ENCODE assay signal across 8 cellular contexts in the genomic region with DNA sequence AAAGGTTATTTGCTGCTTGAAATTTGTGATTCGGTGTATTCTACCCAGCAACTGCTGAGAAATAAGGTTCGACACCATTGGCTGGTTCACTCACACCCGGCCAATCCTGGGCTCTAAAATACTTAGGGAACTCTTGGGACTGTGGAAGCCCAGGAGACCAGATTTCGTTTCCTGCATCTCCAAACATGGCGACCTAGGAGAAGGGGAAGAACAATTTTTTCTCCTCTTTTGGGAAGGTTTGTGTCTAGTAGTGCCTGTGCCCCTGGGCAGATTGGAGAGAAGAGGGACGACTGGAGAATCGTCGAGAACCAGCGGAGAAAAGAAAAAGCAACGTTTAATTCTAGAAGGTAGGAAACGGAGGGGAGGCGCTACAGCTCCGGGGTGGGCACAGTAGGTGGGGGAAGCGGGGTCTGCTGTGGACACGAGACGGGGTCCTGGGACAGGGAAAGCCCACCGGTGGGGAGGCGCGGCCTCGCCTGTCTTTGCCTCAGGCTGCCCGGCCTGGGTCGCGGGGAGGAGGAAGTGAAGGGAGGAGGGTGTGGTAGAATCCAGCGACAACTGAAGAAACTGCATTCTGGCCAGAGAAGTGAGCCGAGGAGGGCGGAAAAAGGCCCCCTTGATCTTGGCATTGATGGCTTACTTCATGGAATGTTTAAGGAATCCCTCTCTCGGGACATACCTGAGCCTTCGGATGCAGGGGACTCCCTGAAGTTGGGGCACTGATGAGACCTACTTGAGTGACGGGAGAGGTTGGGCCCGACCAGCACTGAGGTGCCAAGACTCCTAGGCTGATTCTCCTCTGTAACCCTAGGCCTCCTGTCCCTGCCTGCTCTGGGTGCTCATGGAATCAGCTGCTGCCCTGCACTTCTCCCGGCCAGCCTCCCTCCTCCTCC. TPM values are rescaled to one million over a fixed set of nuclear protein-coding genes. Genes with fewer than 3 reads are reported as not detected.
DNase-seq lines count a peak whose midpoint lies in the region; ATAC-seq, FAIRE-seq and TF ChIP-seq lines count a peak whose summit lies in the region.

Gene BTN2A1 (plus strand): TSS at position 160 of the 893 bp plus-strand sequence. CDS start 682 bp downstream, at position 842.

- no peaks in the 10 kb centered on the region; the same call in 1 of the 2 replicates for H3K79me1 ChIP-seq in H1 (ENCODE audit: low read depth, low read length)

- H3K9ac ChIP-seq in H1 (replicated peaks in 1 of 4; ENCODE audit: extremely low read depth in 1 of 4, low read depth in 3 of 4, low read length in 3 of 4), result peak within 1 kb of the TSS; percentile 62 to 95 (median 80)

- H2AFZ ChIP-seq in H1 (ENCODE audit: low read length), result peak within 1 kb of the TSS; percentile 93

- H3K4me3 ChIP-seq in H1 (ENCODE audit: extremely low read depth in 1 of 4, insufficient read depth in 2 of 4, low read depth in 3 of 4, low read length in 4 of 4), result peak within 1 kb of the TSS; percentile 71 to 100 (median 92)

- TF ChIP-seq RAD21 in H1 (IDR thresholded peaks at IDR 0.05 in 1 of 2, conservative IDR thresholded peaks at IDR 0.05 in 1 of 2; ENCODE audit: low read depth in 2 of 2, low read length in 2 of 2), result no peak

- H3K18ac ChIP-seq in H1 (ENCODE audit: extremely low read depth, low read length), result peak within 1 kb of the TSS; percentile 98

- H3K4me2 ChIP-seq in H1 (ENCODE audit: insufficient read depth in 1 of 2, low read depth in 2 of 2, low read length in 2 of 2), result peak within 1 kb of the TSS; percentile 65 to 96

- peaks cover 3 to 21% (median 16%) of the 10 kb centered on the region in 4 experiments; a peak in 5 of 8 replicates for H3K36me3 ChIP-seq in H1 (ENCODE audit: control insufficient read depth in 2 of 4, insufficient read depth in 4 of 4, low read length in 3 of 4)

- H2BK12ac ChIP-seq in H1 (ENCODE audit: low read depth, low read length), result peak within 1 kb of the TSS; percentile 90

- peak; percentile 91 for FAIRE-seq in H1 (lab: Jason Lieb, UNC)

- H2BK20ac ChIP-seq in H1 (ENCODE audit: low read length), result no peak within 1 kb of the TSS

- CTCF ChIA-PET in H1 (lab: Charles Lee; ENCODE audit: partially characterized antibody), result interaction anchor here (0.8 kb wide), 1 partner anchor 117 kb away, joined by 3 read pairs; no protein-coding TSS in a partner anchor

- H3K23ac ChIP-seq in H1 (ENCODE audit: insufficient read length), result no peak within 1 kb of the TSS

- H4K8ac ChIP-seq in H1 (ENCODE audit: extremely low read depth, insufficient read depth, low read length), result peak within 1 kb of the TSS; percentile 81; the same call in 1 of the 2 replicates

- H2BK5ac ChIP-seq in H1 (ENCODE audit: low read depth, low read length), result peak within 1 kb of the TSS; percentile 92

- H3K27ac ChIP-seq in H1 (ENCODE audit: low read depth, low read length), result peak within 1 kb of the TSS; percentile 86; the same call in 1 of the 2 replicates

- H3K9me3 ChIP-seq in H1 (ENCODE audit: insufficient read depth in 2 of 2, low read depth in 1 of 2, low read length in 1 of 2), result no peaks in the 10 kb centered on the region

- no peak for TF ChIP-seq CTCF in H1 (IDR thresholded peaks at IDR 0.05; ENCODE audit: control extremely low read depth in 1 of 3, insufficient read depth in 1 of 3, low read depth in 1 of 3, low read length in 3 of 3)

- peaks cover 0 to 13% of the 10 kb centered on the region in 2 experiments; a peak in 2 of 4 replicates for H3K79me2 ChIP-seq in H1 (ENCODE audit: control insufficient read depth in 1 of 2, insufficient read depth in 2 of 2, low read length in 2 of 2)

- peak within 1 kb of the TSS; percentile 91 for H3K56ac ChIP-seq in H1 (replicated peaks; ENCODE audit: insufficient read length, low read depth, low read length)

- TF ChIP-seq EP300 in H1 (IDR thresholded peaks at IDR 0.05; ENCODE audit: borderline replicate concordance in 1 of 2, low read depth in 2 of 2, low read length in 2 of 2), result no peak

- peak within 1 kb of the TSS; percentile 45 for H2AK5ac ChIP-seq in H1 (ENCODE audit: low read depth, low read length)

- POLR2A ChIA-PET in H1 (lab: Charles Lee; ENCODE audit: partially characterized antibody), result interaction anchor here (0.8 to 1.0 kb wide), 3 partner anchors 10 to 51 kb away, joined by 3 read pairs; no protein-coding TSS in a partner anchor

- peak within 1 kb of the TSS; percentile 61 for H2BK120ac ChIP-seq in H1 (replicated peaks; ENCODE audit: low read depth, low read length)

- no peaks in the 10 kb centered on the region for H3K27me3 ChIP-seq in H1 (replicated peaks in 1 of 4; ENCODE audit: control insufficient read depth in 3 of 4, extremely low read depth in 1 of 4, insufficient read depth in 3 of 4, low read length in 3 of 4)

- H3K4ac ChIP-seq in H1 (replicated peaks; ENCODE audit: insufficient read length, low read depth, low read length), result no peak within 1 kb of the TSS

- TF ChIP-seq POLR2A in H1 (IDR thresholded peaks at IDR 0.05; ENCODE audit: control extremely low read depth in 1 of 2, low read depth in 2 of 2, low read length in 2 of 2), result peak; percentile 40 to 82

- H4K20me1 ChIP-seq in H1 (replicated peaks in 1 of 2; ENCODE audit: control insufficient read depth in 1 of 2, insufficient read depth in 2 of 2, low read length in 2 of 2), result no peaks in the 10 kb centered on the region

- 2% methylated on average over 31 of the region's 31 CpGs; no CpG with 5 or more reads in 1 of the 2 experiments for WGBS in H1 (ENCODE audit: extremely low coverage in 1 of 2, insufficient coverage in 1 of 2, insufficient read length in 1 of 2, insufficient replicate concordance in 2 of 2, low coverage in 1 of 2, low lambda C conversion rate in 2 of 2, missing lambda C conversion rate in 1 of 2), 2 experiments

- DNase-seq in COLO829 (ENCODE audit: low spot score) (peak; percentile 93), HS-5 (ENCODE audit: low read depth) (peak; percentile 81), NOMO-1 (lab: John Stamatoyannopoulos, UW; ENCODE audit: unreplicated experiment in 2 of 2) (peak; percentile 79 to 95), H1 (ENCODE audit: low read depth in 1 of 2, low spot score in 2 of 2) (peak; percentile 36 to 71), medulla oblongata (ENCODE audit: extremely low spot score) (peak; percentile 99)
- DNase-seq in activated CD8-positive, alpha-beta memory T cell treated with anti-CD3 and anti-CD28 coated beads for 24 hours, result peak; percentile 78
- peak; percentile 35 to 60 (median 48) for DNase-seq in stimulated activated CD4-positive, alpha-beta T cell treated with anti-CD3 and anti-CD28 coated beads, TNF-alpha, amount 100 ng/mL, for 48 hours (ENCODE audit: low read depth in 3 of 3)

- peak within 1 kb of the TSS; percentile 92 for H4K5ac ChIP-seq in H1 (ENCODE audit: insufficient read length, low read depth, low read length)

- H3K14ac ChIP-seq in H1 (ENCODE audit: insufficient read length), result peak within 1 kb of the TSS; percentile 90

- H4K91ac ChIP-seq in H1 (replicated peaks; ENCODE audit: insufficient read length, low read length), result peak within 1 kb of the TSS; percentile 97

- H2BK15ac ChIP-seq in H1 (ENCODE audit: low read length), result peak within 1 kb of the TSS; percentile 74; the same call in 1 of the 2 replicates

- H3K4me1 ChIP-seq in H1 (replicated peaks in 1 of 4; ENCODE audit: control insufficient read depth in 3 of 4, insufficient read depth in 4 of 4, low read length in 3 of 4), result peaks cover 0 to 6% (median 5%) of the 10 kb centered on the region in 4 experiments; a peak in 4 of 7 replicates

- H3K23me2 ChIP-seq in H1 (ENCODE audit: low read depth, low read length), result no peaks in the 10 kb centered on the region; the same call in 1 of the 2 replicates

- ATAC-seq in GM21360 (IDR thresholded peaks at IDR 0.05; ENCODE audit: unreplicated experiment), result peak; percentile 93

TF ChIP-seq in H1, 55 proteins besides CTCF, POLR2A, EP300 and RAD21:
- peak; percentile 67 for TF ChIP-seq PHF8 (conservative IDR thresholded peaks at IDR 0.05; ENCODE audit: low read depth, low read length)
- peak; percentile 71 for TF ChIP-seq TAF1 (IDR thresholded peaks at IDR 0.05; ENCODE audit: low read depth, low read length)
- TF ChIP-seq RFX5 (IDR thresholded peaks at IDR 0.05; ENCODE audit: borderline replicate concordance, low read depth, low read length), result peak; percentile 98
- peak; percentile 74 for TF ChIP-seq TBP (IDR thresholded peaks at IDR 0.05; ENCODE audit: low read depth, low read length)
- TF ChIP-seq BACH1 (IDR thresholded peaks at IDR 0.05; ENCODE audit: low read length), result no peak
- TF ChIP-seq GABPA (IDR thresholded peaks at IDR 0.05; ENCODE audit: borderline replicate concordance, insufficient read depth, low read length), result no peak
- TF ChIP-seq YY1 (IDR thresholded peaks at IDR 0.05; ENCODE audit: low read depth, low read length), result peak; percentile 90
- TF ChIP-seq CREB1 (IDR thresholded peaks at IDR 0.05), result peak; percentile 90
- TF ChIP-seq SP1 (IDR thresholded peaks at IDR 0.05; ENCODE audit: low read depth, low read length), result peak; percentile 85
- TF ChIP-seq SIN3A (conservative IDR thresholded peaks at IDR 0.05 in 1 of 2, IDR thresholded peaks at IDR 0.05 in 1 of 2; ENCODE audit: low read depth in 1 of 2, low read length in 2 of 2), result 0 out of 4 replicates have a peak, but pooled peaks have one; percentile 36 to 44
- TF ChIP-seq TAF7 (optimal IDR thresholded peaks at IDR 0.05; ENCODE audit: borderline replicate concordance, low read depth, low read length), result peak; percentile 43

RNA-seq across cellular contexts. Expression of gene BTN2A1, which starts in this region (rescaled TPM):
- total RNA-seq in H1 (2021; fragmentation: NEBNext Ultra II Directional; extraction: Animal tissue kit (Norgen Biotek cat#: 25700)), result 10.6 and 11.0 TPM in 2 replicates
- polyA plus RNA-seq in H1 (2011; rRNA removed), result 8.7 and 8.9 TPM in 2 replicates
- polyA plus RNA-seq in H1 (2011; cell fraction: cytosol; rRNA removed), result 11.6 TPM
- polyA plus RNA-seq in H1 (2011; cell fraction: nucleus; rRNA removed), result 16.1 TPM
- polyA plus RNA-seq in H1 (2012, experiment 1 of 2), result 11.0 to 13.9 TPM (median 11.8 TPM) in 4 replicates
- 3.7 TPM for polyA plus RNA-seq in H1 (2012, experiment 2 of 2)
- 9.1 TPM for polyA plus RNA-seq in H1 (2013, experiment 1 of 2)
- 9.8 TPM for polyA plus RNA-seq in H1 (2013, experiment 2 of 2)
- polyA minus RNA-seq in H1 (2011; rRNA and poly(A)+ RNA removed), result 12.9 and 13.4 TPM in 2 replicates
- 4.9 TPM for polyA minus RNA-seq in H1 (2011; cell fraction: cytosol; rRNA and poly(A)+ RNA removed)
- 12.0 TPM for polyA minus RNA-seq in H1 (2011; cell fraction: nucleus; rRNA and poly(A)+ RNA removed)

Comparison
In these comparisons a context has a peak if more than half of its experiments do, and no peak if none do; other contexts are left out.
1. Peak in every context shown above with its lines: DNase-seq, ATAC-seq, H3K4me3 ChIP-seq and H3K27ac ChIP-seq.
2. DNase-seq: peak in every context shown above with its lines; median percentile 99 in medulla oblongata; 93 in COLO829; 87 in NOMO-1; 81 in HS-5; 78 in activated CD8-positive, alpha-beta memory T cell treated with anti-CD3 and anti-CD28 coated beads for 24 hours; 54 in H1; 48 in stimulated activated CD4-positive, alpha-beta T cell treated with anti-CD3 and anti-CD28 coated beads, TNF-alpha, amount 100 ng/mL, for 48 hours.